ENCODE assay signal across 13 cellular contexts in the genomic region with DNA sequence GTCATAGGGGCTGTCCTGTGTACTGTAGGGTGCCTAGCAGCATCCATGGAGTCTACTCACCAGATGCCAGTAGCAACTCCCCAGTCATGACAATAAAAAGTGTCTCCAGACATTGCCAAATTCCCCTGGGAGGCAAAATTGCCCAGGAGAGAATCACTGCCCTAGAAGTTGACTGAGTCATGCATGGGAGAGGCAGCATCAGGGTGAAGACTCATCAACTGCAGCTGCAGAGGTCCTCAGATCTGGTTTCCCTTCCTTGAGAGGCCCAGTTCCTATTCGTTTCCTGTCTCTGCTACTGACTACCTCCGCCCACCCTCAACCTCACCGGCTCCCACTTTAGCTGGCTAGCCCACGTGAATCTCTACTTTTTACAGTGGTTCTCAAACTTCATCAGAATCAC.
DNase-seq lines count a peak whose midpoint lies in the region; ATAC-seq lines count a peak whose summit lies in the region.
"Had no signal": no experiment of that assay in that cellular context is flagged by ENCODE, and none has a peak within 500 bp of the region (broad histone marks: within the 10 kb centered on the region; RNA-seq: fewer than 3 reads in every experiment).

No MANE protein-coding gene starts in this region.

- H3K9me3 Mint-ChIP-seq in CD8-positive, alpha-beta memory T cell = no peaks in the 10 kb centered on the region
- H3K9me3 Mint-ChIP-seq: activated naive CD4-positive, alpha-beta T cell treated with anti-CD3 and anti-CD28 coated beads, Interleukin-2, amount 50 U/mL, for 24 hours had no signal

- ATAC-seq in GM18868 (IDR thresholded peaks at IDR 0.05; ENCODE audit: unreplicated experiment) = no peak

- H3K36me3 Mint-ChIP-seq in CD8-positive, alpha-beta memory T cell = peaks cover 0 to 4% (median 0%) of the 10 kb centered on the region in 3 donors
- H3K36me3 Mint-ChIP-seq: activated naive CD4-positive, alpha-beta T cell treated with anti-CD3 and anti-CD28 coated beads, Interleukin-2, amount 50 U/mL, for 24 hours had no signal

- H3K27ac Mint-ChIP-seq in CD8-positive, alpha-beta memory T cell = no peak overlapping the region

- no peak overlapping the region for H3K27ac ChIP-seq in CD8-positive, alpha-beta memory T cell (ENCODE audit: low read depth, low read length)

- no peaks in the 10 kb centered on the region for H3K9me3 ChIP-seq in CD8-positive, alpha-beta memory T cell (ENCODE audit: low read length)

- H3K4me3 ChIP-seq in CD8-positive, alpha-beta memory T cell (ENCODE audit: low read length) = no peak overlapping the region

- peaks cover 4 to 41% of the 10 kb centered on the region in 2 donors for H3K27me3 Mint-ChIP-seq in CD8-positive, alpha-beta memory T cell

- peak; percentile 69 for DNase-seq in AG20443 (ENCODE audit: low spot score)
- DNase-seq in H4 (ENCODE audit: low spot score) = peak; percentile 55
- peak; percentile 89 for DNase-seq in T1000 (lab: John Stamatoyannopoulos, UW)
- DNase-seq in kidney glomerular epithelial cell (lab: John Stamatoyannopoulos, UW) = peak; percentile 47
- no peak for DNase-seq in inferior parietal cortex (ENCODE audit: extremely low spot score)
- no peak for DNase-seq in CD8-positive, alpha-beta memory T cell
- DNase-seq in occipital lobe (lab: John Stamatoyannopoulos, UW) = no peak
- DNase-seq: erythroblast, GDM1, NCI-H2227 treated with DMSO at 0.1 percent for 48 hours, T-helper 1 cell had no signal

- no peaks in the 10 kb centered on the region for H3K4me1 Mint-ChIP-seq in CD8-positive, alpha-beta memory T cell
- H3K4me1 Mint-ChIP-seq: activated naive CD4-positive, alpha-beta T cell treated with anti-CD3 and anti-CD28 coated beads, Interleukin-2, amount 50 U/mL, for 24 hours had no signal

- no peaks in the 10 kb centered on the region for H3K4me1 ChIP-seq in CD8-positive, alpha-beta memory T cell (ENCODE audit: insufficient read depth, low read length)

- POLR2A ChIA-PET in CD8-positive, alpha-beta memory T cell (lab: Charles Lee) = no interaction called here

- no peaks in the 10 kb centered on the region for H3K36me3 ChIP-seq in CD8-positive, alpha-beta memory T cell (ENCODE audit: insufficient read depth, low read length)

- no peak overlapping the region for H3K4me3 Mint-ChIP-seq in CD8-positive, alpha-beta memory T cell
- H3K4me3 Mint-ChIP-seq: activated naive CD4-positive, alpha-beta T cell treated with anti-CD3 and anti-CD28 coated beads, Interleukin-2, amount 50 U/mL, for 24 hours had no signal

- H3K27me3 ChIP-seq in CD8-positive, alpha-beta memory T cell (ENCODE audit: insufficient read depth, low read length, poor library complexity, severe bottlenecking) = no peaks in the 10 kb centered on the region

- CTCF ChIA-PET in CD8-positive, alpha-beta memory T cell (lab: Charles Lee) = no interaction called here

Comparison
In these comparisons a context has a peak if more than half of its experiments do, and no peak if none do; other contexts are left out.
1. DNase-seq: peak in AG20443 (single experiment), H4 (single experiment), T1000 (single experiment) and kidney glomerular epithelial cell (single experiment); none in inferior parietal cortex (single experiment), CD8-positive, alpha-beta memory T cell (0 of 5) and occipital lobe (single experiment).